In genomic region chr10:29840516-29841276, GRCh38 we compare ENCODE assay signal across 15 cellular contexts.
DNase-seq lines count a peak whose midpoint lies in the region; ATAC-seq and TF ChIP-seq lines count a peak whose summit lies in the region.
"Had no signal": no experiment of that assay in that cellular context is flagged by ENCODE, and none has a peak within 500 bp of the region (broad histone marks: within the 10 kb centered on the region; RNA-seq: fewer than 3 reads in every experiment).

No MANE protein-coding gene starts in this region.

- H3K4me3 ChIP-seq in coronary artery (no peak overlapping the region), left lung (no peak overlapping the region), skin epidermis (no peak overlapping the region)

- no peak for TF ChIP-seq CTCF in coronary artery (IDR thresholded peaks at IDR 0.05)
- TF ChIP-seq CTCF in left lung (IDR thresholded peaks at IDR 0.05): no peak

- ATAC-seq in left lung (peak; percentile 25), HG02678 (IDR thresholded peaks at IDR 0.05; ENCODE audit: unreplicated experiment) (no peak), GM19395 (IDR thresholded peaks at IDR 0.05; ENCODE audit: unreplicated experiment) (no peak)
- ATAC-seq: activated T-helper 17 cell treated with anti-CD3 and anti-CD28 coated beads, Interleukin-2, amount 50 U/mL, for 72 hours; stimulated activated naive B cell treated with anti-CD40 and anti-IgM and Interleukin-4, amounts not matched to agents 10 μg/mL and 1 μg/mL and 100 μg/mL, for 72 hours had no signal

- H3K4me1 ChIP-seq in left lung: peaks cover 0 to 3% of the 10 kb centered on the region in 2 donors

- no peaks in the 10 kb centered on the region for H3K9me3 ChIP-seq in left lung

- H3K36me3 ChIP-seq in left lung: no peaks in the 10 kb centered on the region

- H3K27me3 ChIP-seq in left lung: no peaks in the 10 kb centered on the region

- peak; percentile 70 for DNase-seq in HT-29 (ENCODE audit: low spot score)
- no peak for DNase-seq in coronary artery (ENCODE audit: low spot score)
- no peak for DNase-seq in left lung
- DNase-seq in HCEC 1CT: no peak
- DNase-seq in DMS153 treated with DMSO at 0.1 percent for 48 hours (lab: John Stamatoyannopoulos, UW; ENCODE audit: unreplicated experiment): no peak
- DNase-seq: activated CD4-positive, alpha-beta T cell treated with anti-CD3 and anti-CD28 coated beads, Interleukin-2, amount 10 ng/mL, durations not matched to agents 7 days and 5 days; C1 segment of cervical spinal cord; IMR-90; NCI-H1930; stimulated activated naive B cell treated with anti-CD40 and anti-IgM and Interleukin-4, amounts not matched to agents 10 μg/mL and 1 μg/mL and 100 μg/mL, for 72 hours; SW 1271 had no signal

- intact Hi-C loops in left lung (cut with DNase I): no loop called here

- H3K27ac ChIP-seq in coronary artery: peak overlapping the region; percentile 29 to 78
- H3K27ac ChIP-seq in left lung: peak overlapping the region in 1 of 2 donors; percentile 42
- H3K27ac ChIP-seq in skin epidermis: peak overlapping the region in 11 of 21 experiments; percentile 5 to 84 (median 43)
